Comparison of ENCODE assay signal across 8 cellular contexts in the genomic region with DNA sequence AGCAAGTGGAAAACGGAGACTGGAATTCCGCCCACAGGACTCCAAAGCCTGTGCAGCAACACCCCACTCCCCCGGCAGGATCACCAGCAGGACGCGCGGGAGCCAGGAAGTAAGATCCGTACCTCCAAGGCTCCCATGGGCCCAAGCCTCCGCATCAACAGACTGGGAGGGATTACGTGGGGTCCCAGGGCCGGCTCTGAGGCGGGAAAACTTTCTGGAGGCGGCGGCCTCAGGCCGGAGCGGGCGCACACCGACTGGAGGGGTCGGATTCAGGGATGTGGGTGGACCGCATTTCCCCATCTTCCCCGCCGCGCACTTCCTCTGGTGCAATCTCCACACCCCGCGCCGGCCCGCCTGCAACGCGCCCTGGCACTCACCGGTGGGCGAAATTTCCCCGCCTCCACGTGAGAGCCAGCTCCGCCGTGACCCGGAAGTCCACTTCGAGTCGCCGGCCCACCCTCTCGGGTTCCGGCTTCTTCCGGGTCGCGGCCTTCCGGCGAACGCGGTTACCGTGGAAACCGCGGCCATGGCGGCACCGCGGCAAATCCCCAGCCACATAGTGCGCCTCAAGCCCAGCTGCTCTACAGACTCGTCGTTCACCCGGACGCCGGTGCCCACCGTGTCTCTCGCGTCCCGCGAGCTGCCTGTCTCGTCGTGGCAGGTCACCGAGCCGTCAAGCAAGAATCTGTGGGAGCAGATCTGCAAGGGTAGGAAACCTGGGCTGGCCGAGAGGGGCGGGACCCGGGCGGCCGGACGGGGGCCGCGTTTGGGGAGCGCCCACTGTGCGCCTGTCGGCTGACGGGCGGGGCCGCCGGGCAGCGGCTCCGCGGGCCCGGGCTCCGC. TPM values are rescaled to one million over a fixed set of nuclear protein-coding genes. Genes with fewer than 3 reads are reported as not detected.
DNase-seq lines count a peak whose midpoint lies in the region; ATAC-seq, FAIRE-seq and TF ChIP-seq lines count a peak whose summit lies in the region.

A gene with protein sequence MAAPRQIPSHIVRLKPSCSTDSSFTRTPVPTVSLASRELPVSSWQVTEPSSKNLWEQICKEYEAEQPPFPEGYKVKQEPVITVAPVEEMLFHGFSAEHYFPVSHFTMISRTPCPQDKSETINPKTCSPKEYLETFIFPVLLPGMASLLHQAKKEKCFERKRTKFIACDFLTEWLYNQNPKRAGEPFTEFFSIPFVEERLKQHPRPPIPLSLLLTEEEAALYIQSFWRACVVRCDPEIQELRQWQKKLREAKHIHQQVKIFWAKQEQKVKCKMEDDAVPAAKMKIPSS (plus strand): TSS at position 491 of the 843 bp plus-strand sequence. CDS start 36 bp downstream, at position 527.
A gene with protein sequence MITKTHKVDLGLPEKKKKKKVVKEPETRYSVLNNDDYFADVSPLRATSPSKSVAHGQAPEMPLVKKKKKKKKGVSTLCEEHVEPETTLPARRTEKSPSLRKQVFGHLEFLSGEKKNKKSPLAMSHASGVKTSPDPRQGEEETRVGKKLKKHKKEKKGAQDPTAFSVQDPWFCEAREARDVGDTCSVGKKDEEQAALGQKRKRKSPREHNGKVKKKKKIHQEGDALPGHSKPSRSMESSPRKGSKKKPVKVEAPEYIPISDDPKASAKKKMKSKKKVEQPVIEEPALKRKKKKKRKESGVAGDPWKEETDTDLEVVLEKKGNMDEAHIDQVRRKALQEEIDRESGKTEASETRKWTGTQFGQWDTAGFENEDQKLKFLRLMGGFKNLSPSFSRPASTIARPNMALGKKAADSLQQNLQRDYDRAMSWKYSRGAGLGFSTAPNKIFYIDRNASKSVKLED (minus strand): TSS at position 447 of the 843 bp plus-strand sequence. CDS start 3,192 bp downstream, outside the sequence.

- H3K9me2 ChIP-seq in OCI-LY1 (ENCODE audit: low read depth, low read length), result no peaks in the 10 kb centered on the region

- peak within 1 kb of the TSS; percentile 88 for H3K9ac ChIP-seq in OCI-LY1 (ENCODE audit: low read length)

- H3K79me2 ChIP-seq in OCI-LY1 (ENCODE audit: insufficient read depth, low read length), result peaks cover 17% of the 10 kb centered on the region

- H4K20me1 ChIP-seq in OCI-LY1 (ENCODE audit: insufficient read depth, low read length), result no peaks in the 10 kb centered on the region

- no peaks in the 10 kb centered on the region for H3F3A ChIP-seq in OCI-LY1 (ENCODE audit: insufficient read depth, low read length)

- peak; percentile 95 for ATAC-seq in GM21381 (IDR thresholded peaks at IDR 0.05; ENCODE audit: unreplicated experiment)

- peak within 1 kb of the TSS; percentile 77 for H3K4me3 ChIP-seq in OCI-LY1 (ENCODE audit: low read depth, low read length, poor library complexity, severe bottlenecking)

- no peaks in the 10 kb centered on the region for H3K27me3 ChIP-seq in OCI-LY1 (ENCODE audit: insufficient read depth, low read length)

- peak; percentile 9 for FAIRE-seq in HTR-8/SVneo (lab: Jason Lieb, UNC)

- H3K27ac ChIP-seq in OCI-LY1 (ENCODE audit: low read depth, low read length, poor library complexity, severe bottlenecking), result no peak within 1 kb of the TSS

- no peaks in the 10 kb centered on the region for H3K9me3 ChIP-seq in OCI-LY1 (ENCODE audit: low read length)

- TF ChIP-seq POLR2A in erythroblast (IDR thresholded peaks at IDR 0.05; ENCODE audit: low read length), result peak; percentile 33

- H3K4me1 ChIP-seq in OCI-LY1 (ENCODE audit: insufficient read depth, low read length, severe bottlenecking), result peaks cover 21% of the 10 kb centered on the region

- DNase-seq in DMS 273 treated with DMSO at 0.1 percent for 48 hours (lab: John Stamatoyannopoulos, UW), result peak; percentile 72
- peak; percentile 92 for DNase-seq in HTR-8/SVneo (ENCODE audit: insufficient read length, low spot score)
- DNase-seq in activated T-cell treated with anti-CD3 and anti-CD28 coated beads, Interleukin-2, amount 50 U/mL, for 1 hour, result peak; percentile 86
- DNase-seq in erythroblast (lab: John Stamatoyannopoulos, UW), result peak; percentile 90 to 92
- DNase-seq in mucosa of gallbladder (ENCODE audit: low spot score), result peak; percentile 90
- peak; percentile 84 for DNase-seq in stimulated activated CD8-positive, alpha-beta memory T cell treated with anti-CD3 and anti-CD28 coated beads, Interleukin-4, amount 100 ng/mL, for 24 hours (ENCODE audit: low read depth)

- H3K36me3 ChIP-seq in OCI-LY1 (ENCODE audit: insufficient read depth, low read length), result peaks cover 20% of the 10 kb centered on the region; the same call in 1 of the 2 replicates

- H3K4me2 ChIP-seq in OCI-LY1 (ENCODE audit: low read length), result peak within 1 kb of the TSS; percentile 66

- H2AFZ ChIP-seq in OCI-LY1 (ENCODE audit: low read length), result no peak within 1 kb of the TSS; the same call in 1 of the 2 replicates

- no peak for TF ChIP-seq CTCF in OCI-LY1 (IDR thresholded peaks at IDR 0.05; ENCODE audit: low read length)

RNA-seq across cellular contexts. Expression of the first gene that starts in this region (rescaled TPM):
- 23.7 TPM for total RNA-seq in mucosa of gallbladder

RNA-seq across cellular contexts. Expression of the second gene that starts in this region (rescaled TPM):
- 15.1 TPM for total RNA-seq in mucosa of gallbladder
